9 cellular contexts compared by ENCODE assay signal in genomic region chr7:158695726-158696452, GRCh38. TPM values are rescaled to one million over a fixed set of nuclear protein-coding genes. Genes with fewer than 3 reads are reported as not detected.
DNase-seq lines count a peak whose midpoint lies in the region; ATAC-seq, FAIRE-seq and TF ChIP-seq lines count a peak whose summit lies in the region.
"Had no signal": no experiment of that assay in that cellular context is flagged by ENCODE, and none has a peak within 500 bp of the region (broad histone marks: within the 10 kb centered on the region; RNA-seq: fewer than 3 reads in every experiment).

No MANE protein-coding gene starts in this region.

- no peaks in the 10 kb centered on the region for H3K27me3 ChIP-seq in cardiac muscle cell

- ATAC-seq in HG02885 (IDR thresholded peaks at IDR 0.05; ENCODE audit: poor library complexity, unreplicated experiment) (peak; percentile 59), GM19328 (IDR thresholded peaks at IDR 0.05; ENCODE audit: unreplicated experiment) (no peak)
- ATAC-seq in activated naive CD8-positive, alpha-beta T cell treated with anti-CD3 and anti-CD28 coated beads, Interleukin-2, amount 50 U/mL, for 24 hours = peak; percentile 66

- DNase-seq in Ammon's horn (ENCODE audit: low spot score) (peak; percentile 88), GM12891 (ENCODE audit: insufficient read length, low spot score) (no peak), OCI-M1 (lab: John Stamatoyannopoulos, UW) (peak; percentile 86), cardiac muscle cell (ENCODE audit: low read depth in 1 of 2, low spot score in 1 of 2) (peak; percentile 51 to 92), putamen (ENCODE audit: low spot score) (peak; percentile 78)
- no peak for DNase-seq in activated naive CD8-positive, alpha-beta T cell treated with anti-CD3 and anti-CD28 coated beads, Interleukin-2, amount 50 U/mL, for 24 hours

- H3K4me1 ChIP-seq in cardiac muscle cell (ENCODE audit: low read depth) = no peaks in the 10 kb centered on the region

- TF ChIP-seq POLR2A in GM12891 (IDR thresholded peaks at IDR 0.05; ENCODE audit: low read depth, low read length) = no peak

- H3K36me3 ChIP-seq in cardiac muscle cell = no peaks in the 10 kb centered on the region

- no peak overlapping the region for H3K4me3 ChIP-seq in cardiac muscle cell

- no peak overlapping the region for H3K27ac ChIP-seq in cardiac muscle cell

- no peaks in the 10 kb centered on the region for H3K9me3 Mint-ChIP-seq in activated naive CD8-positive, alpha-beta T cell treated with anti-CD3 and anti-CD28 coated beads, Interleukin-2, amount 50 U/mL, for 24 hours
- H3K9me3 Mint-ChIP-seq: stimulated activated naive CD8-positive, alpha-beta T cell treated with anti-CD3 and anti-CD28 coated beads, Interleukin-15, Interleukin-2, amounts not matched to agents 100 ng/mL and 50 ng/mL, for 24 hours had no signal

- no peaks in the 10 kb centered on the region for H3K27me3 Mint-ChIP-seq in activated naive CD8-positive, alpha-beta T cell treated with anti-CD3 and anti-CD28 coated beads, Interleukin-2, amount 50 U/mL, for 24 hours
- H3K27me3 Mint-ChIP-seq: stimulated activated naive CD8-positive, alpha-beta T cell treated with anti-CD3 and anti-CD28 coated beads, Interleukin-15, Interleukin-2, amounts not matched to agents 100 ng/mL and 50 ng/mL, for 24 hours had no signal

- peaks cover 8% of the 10 kb centered on the region for H3K4me1 Mint-ChIP-seq in activated naive CD8-positive, alpha-beta T cell treated with anti-CD3 and anti-CD28 coated beads, Interleukin-2, amount 50 U/mL, for 24 hours

- peak; percentile 82 for TF ChIP-seq CTCF in cardiac muscle cell (IDR thresholded peaks at IDR 0.05; ENCODE audit: low read depth, low read length)

- H3K27ac Mint-ChIP-seq in activated naive CD8-positive, alpha-beta T cell treated with anti-CD3 and anti-CD28 coated beads, Interleukin-2, amount 50 U/mL, for 24 hours = peak overlapping the region; percentile 53
- H3K27ac Mint-ChIP-seq: stimulated activated naive CD8-positive, alpha-beta T cell treated with anti-CD3 and anti-CD28 coated beads, Interleukin-15, Interleukin-2, amounts not matched to agents 100 ng/mL and 50 ng/mL, for 24 hours had no signal

- no peaks in the 10 kb centered on the region for H3K9me3 ChIP-seq in cardiac muscle cell (ENCODE audit: low read depth)

- no peak overlapping the region for H3K4me3 Mint-ChIP-seq in activated naive CD8-positive, alpha-beta T cell treated with anti-CD3 and anti-CD28 coated beads, Interleukin-2, amount 50 U/mL, for 24 hours
- H3K4me3 Mint-ChIP-seq: stimulated activated naive CD8-positive, alpha-beta T cell treated with anti-CD3 and anti-CD28 coated beads, Interleukin-15, Interleukin-2, amounts not matched to agents 100 ng/mL and 50 ng/mL, for 24 hours had no signal

- FAIRE-seq in GM12891 (lab: Jason Lieb, UNC) = no peak

- H3K36me3 Mint-ChIP-seq in activated naive CD8-positive, alpha-beta T cell treated with anti-CD3 and anti-CD28 coated beads, Interleukin-2, amount 50 U/mL, for 24 hours (ENCODE audit: low read depth) = peaks cover 62% of the 10 kb centered on the region

TF ChIP-seq in GM12891, 5 proteins besides CTCF, POLR2A, EP300 and RAD21:
- no peak for TF ChIP-seq POU2F2 (IDR thresholded peaks at IDR 0.05; ENCODE audit: low read depth, low read length)
- peak; percentile 82 for TF ChIP-seq SPI1 (IDR thresholded peaks at IDR 0.05; ENCODE audit: low read depth, low read length)
- no peak for TF ChIP-seq POLR2AphosphoS5 (IDR thresholded peaks at IDR 0.05; ENCODE audit: low read depth, low read length)

RNA-seq across cellular contexts. Expression of gene NCAPG2, which starts 8.7 kb away (rescaled TPM):
- polyA plus RNA-seq in GM12891 (2012; ENCODE audit: low read depth, missing spikeins) = 22.0 TPM
- 6.2 and 14.0 TPM in 2 replicates for total RNA-seq in cardiac muscle cell
- 10.8 and 21.0 TPM in 2 replicates for polyA plus RNA-seq in cardiac muscle cell

Comparison
In these comparisons a context has a peak if more than half of its experiments do, and no peak if none do; other contexts are left out.
1. DNase-seq: peak in Ammon's horn (single experiment), OCI-M1 (single experiment), cardiac muscle cell (2 of 2) and putamen (single experiment); none in GM12891 (single experiment) and activated naive CD8-positive, alpha-beta T cell treated with anti-CD3 and anti-CD28 coated beads, Interleukin-2, amount 50 U/mL, for 24 hours (single experiment).